ENCODE assay signal across 8 cellular contexts in the genomic region with DNA sequence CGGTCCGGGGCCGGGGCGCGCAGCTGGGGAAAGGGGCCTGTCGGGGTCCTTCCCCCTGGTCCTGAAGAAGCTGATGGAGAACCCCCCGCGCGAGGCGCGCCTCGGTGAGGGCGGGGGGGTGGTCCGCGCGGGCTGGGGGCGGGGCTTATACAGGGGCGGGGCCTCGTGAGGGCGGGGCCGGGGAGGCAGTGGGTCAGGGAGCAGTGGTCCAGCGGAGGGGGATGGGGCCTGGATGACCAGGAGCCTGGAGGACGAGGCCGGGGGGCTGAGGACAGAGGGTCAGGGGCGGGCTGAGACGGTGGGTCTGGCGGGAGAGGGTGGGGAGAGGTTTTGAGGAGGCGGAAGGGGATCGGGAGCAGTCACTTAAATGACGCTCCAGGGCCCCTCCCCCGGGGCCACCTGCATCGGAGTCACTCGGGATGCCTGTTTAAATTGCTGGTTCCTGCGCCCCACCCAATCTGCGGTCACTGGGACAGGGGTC. TPM values are rescaled to one million over a fixed set of nuclear protein-coding genes. Genes with fewer than 3 reads are reported as not detected.
DNase-seq lines count a peak whose midpoint lies in the region; ATAC-seq, FAIRE-seq and TF ChIP-seq lines count a peak whose summit lies in the region.

No MANE protein-coding gene starts in this region.

- H3K9ac ChIP-seq in colonic mucosa (ENCODE audit: low read depth in 2 of 2, low read length in 2 of 2) = peak overlapping the region; percentile 82 to 86
- H3K9ac ChIP-seq in HepG2 (ENCODE audit: insufficient read depth, low read depth, low read length) = peak overlapping the region; percentile 63

- H3K4me3 ChIP-seq in colonic mucosa (peak overlapping the region; percentile 61), HepG2 (replicated peaks in 1 of 3; ENCODE audit: insufficient read depth in 1 of 3, low read depth in 2 of 3, low read length in 3 of 3) (peak overlapping the region; percentile 58 to 84 (median 74))

- CTCF ChIA-PET in HepG2 (lab: Yijun Ruan, JAX; ENCODE audit: low intra/inter-chr PET ratio, low total read pairs) = no interaction called here

- H3K9me3 ChIP-seq in colonic mucosa = no peaks in the 10 kb centered on the region
- H3K9me3 ChIP-seq in HepG2 (ENCODE audit: low read length) = no peaks in the 10 kb centered on the region

- intact Hi-C loops in colonic mucosa (cut with DNase I) = no loop called here
- intact Hi-C loops in HepG2 (cut with micrococcal nuclease; ENCODE audit: unreplicated experiment) = no loop called here

- TF ChIP-seq RAD21 in HepG2 (CRISPR knock-in tag; IDR thresholded peaks at IDR 0.05) = no peak

- peaks cover 9% of the 10 kb centered on the region for H3K4me1 ChIP-seq in colonic mucosa
- H3K4me1 ChIP-seq in HepG2 (ENCODE audit: insufficient read depth, low read length) = peaks cover 24% of the 10 kb centered on the region

- H3K36me3 ChIP-seq in colonic mucosa (no peaks in the 10 kb centered on the region), HepG2 (replicated peaks in 1 of 2; ENCODE audit: control insufficient read depth in 1 of 2, insufficient read depth in 2 of 2, low read length in 2 of 2) (peaks cover 0 to under 1% of the 10 kb centered on the region in 2 experiments; a peak in 2 of 5 replicates)

- TF ChIP-seq POLR2A in HepG2 (IDR thresholded peaks at IDR 0.05; ENCODE audit: insufficient read depth in 1 of 2, low read depth in 2 of 2, low read length in 2 of 2) = no peak

- POLR2A ChIA-PET in HepG2 (lab: Yijun Ruan, JAX) = interaction anchor here (0.7 to 3.6 kb wide), 34 partner anchors 8 to 745 kb away, joined by 3 to 135 read pairs (median 9); a partner anchor contains a TSS

- H3K79me2 ChIP-seq in HepG2 (ENCODE audit: insufficient read depth, low read length) = peaks cover 5% of the 10 kb centered on the region

- no peak for TF ChIP-seq EP300 in HepG2 (IDR thresholded peaks at IDR 0.05; ENCODE audit: low read depth in 2 of 2, low read length in 2 of 2)
- TF ChIP-seq EP300 in HepG2 (CRISPR knock-in tag; IDR thresholded peaks at IDR 0.05; ENCODE audit: borderline replicate concordance) = no peak

- peak; percentile 33 for ATAC-seq in GM21390 (IDR thresholded peaks at IDR 0.05; ENCODE audit: unreplicated experiment)
- ATAC-seq in HepG2 = peak; percentile 25

- H3K4me2 ChIP-seq in HepG2 (ENCODE audit: low read depth, low read length) = peak overlapping the region; percentile 84

- BruUV-seq in HepG2 (replicated peaks; lab: Mats Ljungman, UMichigan) = no TSS peak

- WGBS in HepG2 (ENCODE audit: low lambda C conversion rate) = 2% methylated on average over 17 of the region's 35 CpGs

- in situ Hi-C loops in HepG2 (cut with HindIII; ENCODE audit: extremely low pct_ligation_motif_present, low pct_unique_long_range_greater_than_20kb) = no loop called here

- no peaks in the 10 kb centered on the region for H4K20me1 ChIP-seq in HepG2 (ENCODE audit: insufficient read depth, low read length)

- FAIRE-seq in HepG2 (lab: Jason Lieb, UNC) = no peak

- H3K27ac ChIP-seq in colonic mucosa (peak overlapping the region; percentile 98), HepG2 (ENCODE audit: extremely low read length, insufficient read depth, low read length) (peak overlapping the region; percentile 98)

- TF ChIP-seq CTCF in colonic mucosa (IDR thresholded peaks at IDR 0.05) = no peak
- no peak for TF ChIP-seq CTCF in HepG2 (CRISPR knock-in tag; IDR thresholded peaks at IDR 0.05)

- no peak overlapping the region for H2AFZ ChIP-seq in HepG2 (ENCODE audit: low read length)

- H3K27me3 ChIP-seq in colonic mucosa (no peaks in the 10 kb centered on the region), HepG2 (ENCODE audit: control insufficient read depth in 1 of 2, insufficient read depth in 2 of 2, low read length in 2 of 2) (no peaks in the 10 kb centered on the region; a peak in 1 of 5 replicates)

- DNase-seq in D341Med (ENCODE audit: low spot score) = peak; percentile 93
- DNase-seq in HuH-7.5 (ENCODE audit: low spot score) = peak; percentile 65
- DNase-seq in activated CD4-positive, alpha-beta T cell treated with anti-CD3 and anti-CD28 coated beads for 48 hours = peak; percentile 68
- peak; percentile 74 for DNase-seq in colonic mucosa
- DNase-seq in HepG2 (ENCODE audit: low spot score) = no peak
- DNase-seq in stimulated activated CD4-positive, alpha-beta T cell treated with anti-CD3 and anti-CD28 coated beads, Interleukin-4, amount 100 ng/mL, for 1 hour = peak; percentile 61
- no peak for DNase-seq in KG1 (lab: John Stamatoyannopoulos, UW)

TF ChIP-seq in HepG2, 621 proteins besides CTCF, POLR2A, EP300 and RAD21 (continues in another document):
- TF ChIP-seq, protein P1, sequence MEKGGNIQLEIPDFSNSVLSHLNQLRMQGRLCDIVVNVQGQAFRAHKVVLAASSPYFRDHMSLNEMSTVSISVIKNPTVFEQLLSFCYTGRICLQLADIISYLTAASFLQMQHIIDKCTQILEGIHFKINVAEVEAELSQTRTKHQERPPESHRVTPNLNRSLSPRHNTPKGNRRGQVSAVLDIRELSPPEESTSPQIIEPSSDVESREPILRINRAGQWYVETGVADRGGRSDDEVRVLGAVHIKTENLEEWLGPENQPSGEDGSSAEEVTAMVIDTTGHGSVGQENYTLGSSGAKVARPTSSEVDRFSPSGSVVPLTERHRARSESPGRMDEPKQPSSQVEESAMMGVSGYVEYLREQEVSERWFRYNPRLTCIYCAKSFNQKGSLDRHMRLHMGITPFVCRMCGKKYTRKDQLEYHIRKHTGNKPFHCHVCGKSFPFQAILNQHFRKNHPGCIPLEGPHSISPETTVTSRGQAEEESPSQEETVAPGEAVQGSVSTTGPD (CRISPR knock-in tag; IDR thresholded peaks at IDR 0.05) = no peak
- TF ChIP-seq, protein P2, sequence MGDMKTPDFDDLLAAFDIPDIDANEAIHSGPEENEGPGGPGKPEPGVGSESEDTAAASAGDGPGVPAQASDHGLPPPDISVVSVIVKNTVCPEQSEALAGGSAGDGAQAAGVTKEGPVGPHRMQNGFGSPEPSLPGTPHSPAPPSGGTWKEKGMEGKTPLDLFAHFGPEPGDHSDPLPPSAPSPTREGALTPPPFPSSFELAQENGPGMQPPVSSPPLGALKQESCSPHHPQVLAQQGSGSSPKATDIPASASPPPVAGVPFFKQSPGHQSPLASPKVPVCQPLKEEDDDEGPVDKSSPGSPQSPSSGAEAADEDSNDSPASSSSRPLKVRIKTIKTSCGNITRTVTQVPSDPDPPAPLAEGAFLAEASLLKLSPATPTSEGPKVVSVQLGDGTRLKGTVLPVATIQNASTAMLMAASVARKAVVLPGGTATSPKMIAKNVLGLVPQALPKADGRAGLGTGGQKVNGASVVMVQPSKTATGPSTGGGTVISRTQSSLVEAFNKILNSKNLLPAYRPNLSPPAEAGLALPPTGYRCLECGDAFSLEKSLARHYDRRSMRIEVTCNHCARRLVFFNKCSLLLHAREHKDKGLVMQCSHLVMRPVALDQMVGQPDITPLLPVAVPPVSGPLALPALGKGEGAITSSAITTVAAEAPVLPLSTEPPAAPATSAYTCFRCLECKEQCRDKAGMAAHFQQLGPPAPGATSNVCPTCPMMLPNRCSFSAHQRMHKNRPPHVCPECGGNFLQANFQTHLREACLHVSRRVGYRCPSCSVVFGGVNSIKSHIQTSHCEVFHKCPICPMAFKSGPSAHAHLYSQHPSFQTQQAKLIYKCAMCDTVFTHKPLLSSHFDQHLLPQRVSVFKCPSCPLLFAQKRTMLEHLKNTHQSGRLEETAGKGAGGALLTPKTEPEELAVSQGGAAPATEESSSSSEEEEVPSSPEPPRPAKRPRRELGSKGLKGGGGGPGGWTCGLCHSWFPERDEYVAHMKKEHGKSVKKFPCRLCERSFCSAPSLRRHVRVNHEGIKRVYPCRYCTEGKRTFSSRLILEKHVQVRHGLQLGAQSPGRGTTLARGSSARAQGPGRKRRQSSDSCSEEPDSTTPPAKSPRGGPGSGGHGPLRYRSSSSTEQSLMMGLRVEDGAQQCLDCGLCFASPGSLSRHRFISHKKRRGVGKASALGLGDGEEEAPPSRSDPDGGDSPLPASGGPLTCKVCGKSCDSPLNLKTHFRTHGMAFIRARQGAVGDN (CRISPR knock-in tag; IDR thresholded peaks at IDR 0.05) = no peak
- TF ChIP-seq NFE2 (CRISPR knock-in tag; IDR thresholded peaks at IDR 0.05) (no peak), ZSCAN22 (CRISPR knock-in tag; IDR thresholded peaks at IDR 0.05) (no peak)

RNA-seq across cellular contexts. Expression of a gene that starts 0.4 kb away (rescaled TPM):
- 10 to 100 TPM; 12.7 to 28.9 TPM for total RNA-seq in colonic mucosa
- 7.6 and 8.2 TPM in 2 replicates for total RNA-seq in HepG2 (2016; rRNA removed; fragmentation: Illumina TruSeq; extraction: Trizol)
- 1.2 and 1.4 TPM in 2 replicates for total RNA-seq in HepG2 (2016; cell fraction: cytosol; rRNA removed; fragmentation: Illumina TruSeq; extraction: Trizol; ENCODE audit: low read depth)
- 6.8 and 7.9 TPM in 2 replicates for total RNA-seq in HepG2 (2016; cell fraction: insoluble cytoplasmic fraction; rRNA removed; fragmentation: Illumina TruSeq; extraction: Trizol)
- total RNA-seq in HepG2 (2016; cell fraction: membrane; rRNA removed; fragmentation: Illumina TruSeq; extraction: Trizol) = 4.4 and 4.7 TPM in 2 replicates
- 4.9 and 6.0 TPM in 2 replicates for total RNA-seq in HepG2 (2016; cell fraction: nucleus; rRNA removed; fragmentation: Illumina TruSeq; extraction: Trizol)
- polyA plus RNA-seq in HepG2 (2011; rRNA removed) = 11.2 and 13.9 TPM in 2 replicates
- 7.0 and 7.4 TPM in 2 replicates for polyA plus RNA-seq in HepG2 (2011; cell fraction: cytosol; rRNA removed)
- polyA plus RNA-seq in HepG2 (2011; cell fraction: nucleus; rRNA removed) = 11.3 and 13.2 TPM in 2 replicates
- 4.4 and 5.9 TPM in 2 replicates for polyA plus RNA-seq in HepG2 (2012)
- 0.47 and 0.59 TPM in 2 replicates for polyA plus RNA-seq in HepG2 (2016; cell fraction: cytosol; fragmentation: Illumina TruSeq; extraction: Trizol; ENCODE audit: low read depth)
- polyA plus RNA-seq in HepG2 (2016; cell fraction: insoluble cytoplasmic fraction; fragmentation: Illumina TruSeq; extraction: Trizol; ENCODE audit: low read depth) = 5.6 and 6.0 TPM in 2 replicates
- polyA plus RNA-seq in HepG2 (2016; cell fraction: membrane; fragmentation: Illumina TruSeq; extraction: Trizol; ENCODE audit: low read depth) = 2.1 and 2.3 TPM in 2 replicates
- 7.1 and 7.2 TPM in 2 replicates for polyA plus RNA-seq in HepG2 (2016; cell fraction: nucleus; fragmentation: Illumina TruSeq; extraction: Trizol; ENCODE audit: insufficient read depth, low read depth)
- polyA minus RNA-seq in HepG2 (2011; rRNA and poly(A)+ RNA removed; ENCODE audit: low replicate concordance) = 7.9 and 26.0 TPM in 2 replicates
- polyA minus RNA-seq in HepG2 (2011; cell fraction: cytosol; rRNA and poly(A)+ RNA removed) = 7.2 and 7.3 TPM in 2 replicates
- 4.7 and 5.0 TPM in 2 replicates for polyA minus RNA-seq in HepG2 (2011; cell fraction: nucleus; rRNA and poly(A)+ RNA removed)

Comparison
In these comparisons a context has a peak if more than half of its experiments do, and no peak if none do; other contexts are left out.
1. DNase-seq: peak in D341Med (single experiment), HuH-7.5 (single experiment), activated CD4-positive, alpha-beta T cell treated with anti-CD3 and anti-CD28 coated beads for 48 hours (single experiment), colonic mucosa (single experiment) and stimulated activated CD4-positive, alpha-beta T cell treated with anti-CD3 and anti-CD28 coated beads, Interleukin-4, amount 100 ng/mL, for 1 hour (single experiment); none in HepG2 (single experiment) and KG1 (single experiment).